In the genomic region with DNA sequence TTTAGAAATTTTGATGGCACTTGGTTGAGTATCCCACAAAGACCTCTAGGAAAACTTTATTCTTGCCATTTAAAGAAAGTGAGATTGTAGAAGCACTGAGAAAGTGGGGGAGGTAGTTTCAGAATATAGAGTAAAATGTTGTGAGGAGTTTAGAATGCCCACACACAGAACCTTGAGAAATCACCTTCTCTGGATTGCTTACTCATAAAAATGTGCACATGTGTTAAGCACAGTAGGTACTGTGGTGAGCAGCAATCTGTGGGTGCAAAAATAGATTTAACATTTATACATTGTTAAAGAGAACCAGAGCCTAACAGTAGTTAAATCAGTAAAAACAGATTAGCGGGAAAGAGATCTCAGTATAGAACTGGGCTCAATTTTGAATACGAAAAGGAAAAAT, we compare ENCODE assay signal across 17 cellular contexts.
"Had no signal": no experiment of that assay in that cellular context is flagged by ENCODE, and none has a peak within 500 bp of the region (broad histone marks: within the 10 kb centered on the region; RNA-seq: fewer than 3 reads in every experiment).

No MANE protein-coding gene starts in this region.

- H3K9me3 ChIP-seq: mucosa of descending colon, neutrophil, psoas muscle, right lobe of liver, tibial artery, upper lobe of left lung, uterus had no signal

- H3K4me3 ChIP-seq: hepatocyte, mucosa of descending colon, psoas muscle, right lobe of liver, tibial artery, upper lobe of left lung, uterus had no signal

- H3K4me1 ChIP-seq: psoas muscle, right lobe of liver, tibial artery, upper lobe of left lung, uterus had no signal

- DNase-seq: effector CD8-positive, alpha-beta T cell; foreskin melanocyte; left colon; mucosa of descending colon; naive thymus-derived CD8-positive, alpha-beta T cell; psoas muscle; retina; right lobe of liver; stimulated activated CD4-positive, alpha-beta T cell treated with anti-CD3 and anti-CD28 coated beads, Interleukin-4, amount 100 ng/mL, for 1 hour; stimulated activated CD8-positive, alpha-beta memory T cell treated with anti-CD3 and anti-CD28 coated beads, Interleukin-4, amount 100 ng/mL, for 48 hours; stimulated activated naive CD8-positive, alpha-beta T cell treated with anti-CD3 and anti-CD28 coated beads, Interleukin-15, Interleukin-2, amounts not matched to agents 100 U/mL and 50 U/mL, for 24 hours; tibial artery; upper lobe of left lung; uterus had no signal

- H3K36me3 ChIP-seq: neutrophil, right lobe of liver, tibial artery, upper lobe of left lung, uterus had no signal

- H3K27me3 ChIP-seq: hepatocyte, neutrophil, right lobe of liver, tibial artery, upper lobe of left lung, uterus had no signal

- H3K27ac ChIP-seq: hepatocyte, neutrophil, psoas muscle, right lobe of liver, tibial artery, upper lobe of left lung, uterus had no signal

- ATAC-seq: left colon; mucosa of descending colon; naive thymus-derived CD8-positive, alpha-beta T cell; psoas muscle; right lobe of liver; stimulated activated effector memory CD8-positive, alpha-beta T cell treated with anti-CD3 and anti-CD28 coated beads, Interleukin-12 subunit alpha, Interleukin-12 subunit beta, amount 100 ng/mL, for 72 hours; stimulated activated naive CD8-positive, alpha-beta T cell treated with anti-CD3 and anti-CD28 coated beads, Interleukin-15, Interleukin-2, amounts not matched to agents 100 U/mL and 50 U/mL, for 24 hours had no signal
